Comparison of ENCODE assay signal across 1 cellular context in genomic region chr1:157399343-157399983, GRCh38.
TF ChIP-seq lines count a peak whose summit lies in the region.

No MANE protein-coding gene starts in this region.

TF ChIP-seq in SK-N-SH, 30 proteins besides CTCF, POLR2A, EP300 and RAD21 (continued from another document):
- no peak for TF ChIP-seq PBX3 (IDR thresholded peaks at IDR 0.05)
